ENCODE assay signal across 2 cellular contexts in the genomic region with DNA sequence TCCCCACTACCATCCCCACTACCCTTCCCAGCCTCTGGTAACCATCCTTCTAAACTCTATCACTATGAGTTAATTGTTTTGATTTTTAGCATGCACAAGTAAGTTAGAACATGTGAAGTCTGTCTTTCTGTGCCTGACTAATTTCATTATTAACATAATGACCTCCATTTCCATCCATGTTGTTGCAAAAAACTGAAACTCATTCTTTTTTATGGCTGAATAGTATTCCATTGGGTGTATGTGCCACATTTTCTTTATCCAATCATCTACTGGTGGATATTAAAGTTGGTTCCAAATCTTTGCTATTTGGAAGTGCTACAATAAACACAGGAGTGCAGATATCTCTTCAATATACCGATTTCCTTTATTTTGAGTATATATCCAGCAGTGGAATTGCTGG.
TF ChIP-seq lines count a peak whose summit lies in the region.

No MANE protein-coding gene starts in this region.

TF ChIP-seq in HEK293, 187 proteins besides CTCF, POLR2A, EP300 and RAD21:
- peak; percentile 82 for TF ChIP-seq ZNF146 (tag by site-specific recombination; IDR thresholded peaks at IDR 0.05)
- no peak for TF ChIP-seq ZNF37A (tag by site-specific recombination; IDR thresholded peaks at IDR 0.05)

TF ChIP-seq in K562, 482 proteins besides CTCF, POLR2A, EP300 and RAD21:
- TF ChIP-seq RBM25 (IDR thresholded peaks at IDR 0.05; ENCODE audit: low read depth, low read length, severe bottlenecking) (peak; percentile 5), ZSCAN29 (IDR thresholded peaks at IDR 0.05) (no peak), ZNF146 (CRISPR knock-in tag; IDR thresholded peaks at IDR 0.05; ENCODE audit: unreplicated experiment) (peak; percentile 62), GABPA (tag; conservative IDR thresholded peaks at IDR 0.05; ENCODE audit: low read depth) (no peak)
- TF ChIP-seq, protein P1, sequence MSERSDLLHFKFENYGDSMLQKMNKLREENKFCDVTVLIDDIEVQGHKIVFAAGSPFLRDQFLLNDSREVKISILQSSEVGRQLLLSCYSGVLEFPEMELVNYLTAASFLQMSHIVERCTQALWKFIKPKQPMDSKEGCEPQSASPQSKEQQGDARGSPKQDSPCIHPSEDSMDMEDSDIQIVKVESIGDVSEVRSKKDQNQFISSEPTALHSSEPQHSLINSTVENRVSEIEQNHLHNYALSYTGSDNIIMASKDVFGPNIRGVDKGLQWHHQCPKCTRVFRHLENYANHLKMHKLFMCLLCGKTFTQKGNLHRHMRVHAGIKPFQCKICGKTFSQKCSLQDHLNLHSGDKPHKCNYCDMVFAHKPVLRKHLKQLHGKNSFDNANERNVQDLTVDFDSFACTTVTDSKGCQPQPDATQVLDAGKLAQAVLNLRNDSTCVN (CRISPR knock-in tag; IDR thresholded peaks at IDR 0.05), result no peak
- TF ChIP-seq, protein P2, sequence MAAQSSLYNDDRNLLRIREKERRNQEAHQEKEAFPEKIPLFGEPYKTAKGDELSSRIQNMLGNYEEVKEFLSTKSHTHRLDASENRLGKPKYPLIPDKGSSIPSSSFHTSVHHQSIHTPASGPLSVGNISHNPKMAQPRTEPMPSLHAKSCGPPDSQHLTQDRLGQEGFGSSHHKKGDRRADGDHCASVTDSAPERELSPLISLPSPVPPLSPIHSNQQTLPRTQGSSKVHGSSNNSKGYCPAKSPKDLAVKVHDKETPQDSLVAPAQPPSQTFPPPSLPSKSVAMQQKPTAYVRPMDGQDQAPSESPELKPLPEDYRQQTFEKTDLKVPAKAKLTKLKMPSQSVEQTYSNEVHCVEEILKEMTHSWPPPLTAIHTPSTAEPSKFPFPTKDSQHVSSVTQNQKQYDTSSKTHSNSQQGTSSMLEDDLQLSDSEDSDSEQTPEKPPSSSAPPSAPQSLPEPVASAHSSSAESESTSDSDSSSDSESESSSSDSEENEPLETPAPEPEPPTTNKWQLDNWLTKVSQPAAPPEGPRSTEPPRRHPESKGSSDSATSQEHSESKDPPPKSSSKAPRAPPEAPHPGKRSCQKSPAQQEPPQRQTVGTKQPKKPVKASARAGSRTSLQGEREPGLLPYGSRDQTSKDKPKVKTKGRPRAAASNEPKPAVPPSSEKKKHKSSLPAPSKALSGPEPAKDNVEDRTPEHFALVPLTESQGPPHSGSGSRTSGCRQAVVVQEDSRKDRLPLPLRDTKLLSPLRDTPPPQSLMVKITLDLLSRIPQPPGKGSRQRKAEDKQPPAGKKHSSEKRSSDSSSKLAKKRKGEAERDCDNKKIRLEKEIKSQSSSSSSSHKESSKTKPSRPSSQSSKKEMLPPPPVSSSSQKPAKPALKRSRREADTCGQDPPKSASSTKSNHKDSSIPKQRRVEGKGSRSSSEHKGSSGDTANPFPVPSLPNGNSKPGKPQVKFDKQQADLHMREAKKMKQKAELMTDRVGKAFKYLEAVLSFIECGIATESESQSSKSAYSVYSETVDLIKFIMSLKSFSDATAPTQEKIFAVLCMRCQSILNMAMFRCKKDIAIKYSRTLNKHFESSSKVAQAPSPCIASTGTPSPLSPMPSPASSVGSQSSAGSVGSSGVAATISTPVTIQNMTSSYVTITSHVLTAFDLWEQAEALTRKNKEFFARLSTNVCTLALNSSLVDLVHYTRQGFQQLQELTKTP (IDR thresholded peaks at IDR 0.05; ENCODE audit: low read depth in 1 of 2, partially characterized antibody in 2 of 2), result no peak
- TF ChIP-seq, protein P3, sequence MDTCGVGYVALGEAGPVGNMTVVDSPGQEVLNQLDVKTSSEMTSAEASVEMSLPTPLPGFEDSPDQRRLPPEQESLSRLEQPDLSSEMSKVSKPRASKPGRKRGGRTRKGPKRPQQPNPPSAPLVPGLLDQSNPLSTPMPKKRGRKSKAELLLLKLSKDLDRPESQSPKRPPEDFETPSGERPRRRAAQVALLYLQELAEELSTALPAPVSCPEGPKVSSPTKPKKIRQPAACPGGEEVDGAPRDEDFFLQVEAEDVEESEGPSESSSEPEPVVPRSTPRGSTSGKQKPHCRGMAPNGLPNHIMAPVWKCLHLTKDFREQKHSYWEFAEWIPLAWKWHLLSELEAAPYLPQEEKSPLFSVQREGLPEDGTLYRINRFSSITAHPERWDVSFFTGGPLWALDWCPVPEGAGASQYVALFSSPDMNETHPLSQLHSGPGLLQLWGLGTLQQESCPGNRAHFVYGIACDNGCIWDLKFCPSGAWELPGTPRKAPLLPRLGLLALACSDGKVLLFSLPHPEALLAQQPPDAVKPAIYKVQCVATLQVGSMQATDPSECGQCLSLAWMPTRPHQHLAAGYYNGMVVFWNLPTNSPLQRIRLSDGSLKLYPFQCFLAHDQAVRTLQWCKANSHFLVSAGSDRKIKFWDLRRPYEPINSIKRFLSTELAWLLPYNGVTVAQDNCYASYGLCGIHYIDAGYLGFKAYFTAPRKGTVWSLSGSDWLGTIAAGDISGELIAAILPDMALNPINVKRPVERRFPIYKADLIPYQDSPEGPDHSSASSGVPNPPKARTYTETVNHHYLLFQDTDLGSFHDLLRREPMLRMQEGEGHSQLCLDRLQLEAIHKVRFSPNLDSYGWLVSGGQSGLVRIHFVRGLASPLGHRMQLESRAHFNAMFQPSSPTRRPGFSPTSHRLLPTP (IDR thresholded peaks at IDR 0.05; ENCODE audit: borderline replicate concordance, extremely low read depth, insufficient read length), result no peak
- TF ChIP-seq, protein P4, sequence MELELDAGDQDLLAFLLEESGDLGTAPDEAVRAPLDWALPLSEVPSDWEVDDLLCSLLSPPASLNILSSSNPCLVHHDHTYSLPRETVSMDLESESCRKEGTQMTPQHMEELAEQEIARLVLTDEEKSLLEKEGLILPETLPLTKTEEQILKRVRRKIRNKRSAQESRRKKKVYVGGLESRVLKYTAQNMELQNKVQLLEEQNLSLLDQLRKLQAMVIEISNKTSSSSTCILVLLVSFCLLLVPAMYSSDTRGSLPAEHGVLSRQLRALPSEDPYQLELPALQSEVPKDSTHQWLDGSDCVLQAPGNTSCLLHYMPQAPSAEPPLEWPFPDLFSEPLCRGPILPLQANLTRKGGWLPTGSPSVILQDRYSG (tag; conservative IDR thresholded peaks at IDR 0.05; ENCODE audit: low read depth), result no peak
